Comparison of ENCODE assay signal across 9 cellular contexts in the genomic region with DNA sequence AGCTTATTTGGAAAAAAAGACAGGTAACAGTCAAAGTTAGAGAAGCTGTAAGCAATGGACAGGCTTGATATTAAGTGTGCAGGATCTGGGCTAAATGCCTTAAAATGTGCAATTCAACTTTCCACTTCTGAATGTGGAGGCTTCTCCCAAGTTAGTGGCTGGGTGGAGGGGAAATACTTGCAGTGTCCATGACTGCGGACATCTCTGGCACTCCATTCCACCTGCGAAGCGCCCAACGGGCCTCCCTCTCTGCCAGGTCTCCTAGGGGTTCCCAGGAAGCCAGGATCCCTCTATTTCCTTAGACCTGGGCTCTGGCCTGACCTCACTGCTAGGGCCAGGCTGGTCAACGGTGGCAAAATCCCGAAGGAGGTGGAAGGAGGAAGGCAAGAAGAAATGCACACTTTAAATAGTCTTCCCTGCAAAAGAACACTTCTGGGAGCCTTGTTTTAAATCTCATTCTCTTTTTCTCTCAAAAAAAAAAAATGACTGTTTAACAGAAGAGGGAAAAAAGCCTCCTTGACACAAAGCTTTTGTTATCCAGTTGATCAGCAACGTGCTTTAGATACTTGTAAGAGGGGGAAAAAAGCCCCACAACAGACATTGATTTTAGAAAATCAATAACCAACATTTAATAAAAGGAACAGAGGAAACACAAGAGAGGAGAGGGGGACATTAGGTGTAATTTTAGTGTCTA. TPM values are rescaled to one million over a fixed set of nuclear protein-coding genes. Genes with fewer than 3 reads are reported as not detected.
DNase-seq lines count a peak whose midpoint lies in the region; ATAC-seq lines count a peak whose summit lies in the region.
"Had no signal": no experiment of that assay in that cellular context is flagged by ENCODE, and none has a peak within 500 bp of the region (broad histone marks: within the 10 kb centered on the region; RNA-seq: fewer than 3 reads in every experiment).

No MANE protein-coding gene starts in this region.

- H3K9me3 ChIP-seq in ES-I3 (ENCODE audit: control insufficient read depth, insufficient read depth, low read length) (no peaks in the 10 kb centered on the region), right cardiac atrium (ENCODE audit: control insufficient read depth, low read length) (no peaks in the 10 kb centered on the region)

- H3K4me3 Mint-ChIP-seq in activated CD8-positive, alpha-beta T cell treated with anti-CD3 and anti-CD28 coated beads, Interleukin-2, amount 10 ng/mL, durations not matched to agents 7 days and 5 days: peak overlapping the region; percentile 59

- no peak for DNase-seq in activated CD8-positive, alpha-beta T cell treated with anti-CD3 and anti-CD28 coated beads, Interleukin-2, amount 10 ng/mL, durations not matched to agents 7 days and 5 days
- DNase-seq in right cardiac atrium (peak in 2 of 3 donors; percentile 70 to 73), skeletal muscle cell (ENCODE audit: low read depth) (no peak), left lobe of liver (ENCODE audit: low spot score) (no peak), NCI-H748 (lab: John Stamatoyannopoulos, UW; ENCODE audit: unreplicated experiment) (no peak)
- DNase-seq: NCI-H146 had no signal

- peaks cover 12% of the 10 kb centered on the region for H3K4me1 Mint-ChIP-seq in activated CD8-positive, alpha-beta T cell treated with anti-CD3 and anti-CD28 coated beads, Interleukin-2, amount 10 ng/mL, durations not matched to agents 7 days and 5 days (ENCODE audit: low read depth)

- peaks cover 39% of the 10 kb centered on the region for H3K4me1 ChIP-seq in ES-I3 (ENCODE audit: insufficient read depth, low read length)
- H3K4me1 ChIP-seq in right cardiac atrium (ENCODE audit: control insufficient read depth, insufficient read depth, low read length): no peaks in the 10 kb centered on the region

- peak overlapping the region; percentile 98 for H3K4me3 ChIP-seq in right cardiac atrium (ENCODE audit: low read length)
- H3K4me3 ChIP-seq in skeletal muscle cell (ENCODE audit: low read depth, low read length): peak overlapping the region; percentile 90

- POLR2A ChIA-PET in activated CD8-positive, alpha-beta T cell treated with anti-CD3 and anti-CD28 coated beads, Interleukin-2, amount 10 ng/mL, durations not matched to agents 7 days and 5 days (lab: Charles Lee): no interaction called here

- peak overlapping the region; percentile 64; the same call in 1 of the 2 replicates for H3K9ac ChIP-seq in ES-I3 (ENCODE audit: low read depth, low read length)

- peaks cover 2% of the 10 kb centered on the region for H3K36me3 Mint-ChIP-seq in activated CD8-positive, alpha-beta T cell treated with anti-CD3 and anti-CD28 coated beads, Interleukin-2, amount 10 ng/mL, durations not matched to agents 7 days and 5 days (ENCODE audit: low read depth)

- peaks cover 31% of the 10 kb centered on the region for H3K27me3 Mint-ChIP-seq in activated CD8-positive, alpha-beta T cell treated with anti-CD3 and anti-CD28 coated beads, Interleukin-2, amount 10 ng/mL, durations not matched to agents 7 days and 5 days (ENCODE audit: low read depth)

- no peaks in the 10 kb centered on the region for H3K36me3 ChIP-seq in ES-I3 (ENCODE audit: insufficient read depth, low read length)

- 14% methylated on average over 7 of the region's 7 CpGs for WGBS in right cardiac atrium

- CTCF ChIA-PET in activated CD8-positive, alpha-beta T cell treated with anti-CD3 and anti-CD28 coated beads, Interleukin-2, amount 10 ng/mL, durations not matched to agents 7 days and 5 days (lab: Charles Lee): no interaction called here

- intact Hi-C loops in right cardiac atrium (cut with DNase I): loop anchor here (5.0 to 10.0 kb wide), 8 partner anchors 50 to 1237 kb away; a partner anchor contains a TSS

- ATAC-seq in activated CD8-positive, alpha-beta T cell treated with anti-CD3 and anti-CD28 coated beads, Interleukin-2, amount 10 ng/mL, durations not matched to agents 7 days and 5 days: no peak
- ATAC-seq in right cardiac atrium (no peak), GM21717 (IDR thresholded peaks at IDR 0.05; ENCODE audit: unreplicated experiment) (no peak), left lobe of liver (no peak), HG03457 (IDR thresholded peaks at IDR 0.05; ENCODE audit: unreplicated experiment) (no peak)

- no peaks in the 10 kb centered on the region for H3K27me3 ChIP-seq in right cardiac atrium (ENCODE audit: control insufficient read depth, insufficient read depth)

- H3K9me3 Mint-ChIP-seq in activated CD8-positive, alpha-beta T cell treated with anti-CD3 and anti-CD28 coated beads, Interleukin-2, amount 10 ng/mL, durations not matched to agents 7 days and 5 days (ENCODE audit: insufficient read depth): no peaks in the 10 kb centered on the region

- no peak overlapping the region for H3K27ac Mint-ChIP-seq in activated CD8-positive, alpha-beta T cell treated with anti-CD3 and anti-CD28 coated beads, Interleukin-2, amount 10 ng/mL, durations not matched to agents 7 days and 5 days

- peak overlapping the region; percentile 97 for H3K27ac ChIP-seq in right cardiac atrium (ENCODE audit: low read length)

RNA-seq across cellular contexts. Expression of gene ZEB2, which starts 5.0 kb away (rescaled TPM):
- 1 to 10 TPM; 4.0 to 5.7 TPM for total RNA-seq in activated CD8-positive, alpha-beta T cell treated with anti-CD3 and anti-CD28 coated beads, Interleukin-2, amount 10 ng/mL, durations not matched to agents 7 days and 5 days
- 100 to 1,000 TPM; 132 to 147 (median 141) TPM for total RNA-seq in right cardiac atrium
- polyA plus RNA-seq in right cardiac atrium: 40.2 TPM
- total RNA-seq in left lobe of liver: 19.3 TPM

Comparison
In these comparisons a context has a peak if more than half of its experiments do, and no peak if none do; other contexts are left out.
1. DNase-seq: peak in right cardiac atrium (2 of 3); none in activated CD8-positive, alpha-beta T cell treated with anti-CD3 and anti-CD28 coated beads, Interleukin-2, amount 10 ng/mL, durations not matched to agents 7 days and 5 days (single experiment), skeletal muscle cell (single experiment), left lobe of liver (single experiment) and NCI-H748 (single experiment).